ENCODE assay signal across 11 cellular contexts in genomic region chr12:53427905-53428594, GRCh38. TPM values are rescaled to one million over a fixed set of nuclear protein-coding genes. Genes with fewer than 3 reads are reported as not detected.
DNase-seq lines count a peak whose midpoint lies in the region; ATAC-seq and TF ChIP-seq lines count a peak whose summit lies in the region.
"Had no signal": no experiment of that assay in that cellular context is flagged by ENCODE, and none has a peak within 500 bp of the region (broad histone marks: within the 10 kb centered on the region; RNA-seq: fewer than 3 reads in every experiment).

No MANE protein-coding gene starts in this region.

- TF ChIP-seq POLR2A in tibial nerve (IDR thresholded peaks at IDR 0.05), result no peak

- H3K9ac ChIP-seq in SK-N-SH (no peak overlapping the region), fibroblast of lung (ENCODE audit: insufficient read depth, low read length) (no peak overlapping the region)
- H3K9ac ChIP-seq: BLaER1 treated with 17β-estradiol and CSF1 and Interleukin-3, amounts not matched to agents 10 nM and 100 nM had no signal

- H3K4me3 Mint-ChIP-seq in activated CD4-positive, alpha-beta T cell treated with anti-CD3 and anti-CD28 coated beads, Interleukin-2, amount 10 ng/mL, durations not matched to agents 24 days and 14 days, result no peak overlapping the region

- H3K4me1 ChIP-seq in SK-N-SH (ENCODE audit: control insufficient read depth in 1 of 2, insufficient read depth in 2 of 2, low read depth in 1 of 2, low read length in 1 of 2) (peaks cover 8 to 11% of the 10 kb centered on the region in 2 experiments; a peak in 3 of 4 replicates), fibroblast of lung (ENCODE audit: control insufficient read depth, extremely low read depth, insufficient read depth, low read length) (peaks cover 4% of the 10 kb centered on the region), tibial nerve (no peaks in the 10 kb centered on the region)
- H3K4me1 ChIP-seq: colonic mucosa had no signal

- no peak for ATAC-seq in GM21381 (IDR thresholded peaks at IDR 0.05; ENCODE audit: unreplicated experiment)
- no peak for ATAC-seq in GM18858 (IDR thresholded peaks at IDR 0.05; ENCODE audit: unreplicated experiment)

- H3K79me2 ChIP-seq in SK-N-SH (ENCODE audit: insufficient read depth) (no peaks in the 10 kb centered on the region), fibroblast of lung (ENCODE audit: control insufficient read depth, insufficient read depth, low read length) (no peaks in the 10 kb centered on the region)

- H3K36me3 Mint-ChIP-seq in activated CD4-positive, alpha-beta T cell treated with anti-CD3 and anti-CD28 coated beads, Interleukin-2, amount 10 ng/mL, durations not matched to agents 24 days and 14 days (ENCODE audit: low read depth), result no peaks in the 10 kb centered on the region

- H3K4me3 ChIP-seq in SK-N-SH (ENCODE audit: low read depth in 2 of 2, low read length in 1 of 2) (no peak overlapping the region), fibroblast of lung (replicated peaks in 1 of 4; ENCODE audit: control extremely low read depth in 1 of 4, insufficient read depth in 1 of 4, low read depth in 3 of 4, low read length in 4 of 4) (no peak overlapping the region), tibial nerve (no peak overlapping the region)
- H3K4me3 ChIP-seq: BLaER1 treated with 17β-estradiol and CSF1 and Interleukin-3, amounts not matched to agents 10 nM and 100 nM; colonic mucosa; SK-N-MC had no signal

- H3K27me3 ChIP-seq in SK-N-SH (ENCODE audit: insufficient read depth) (no peaks in the 10 kb centered on the region), fibroblast of lung (ENCODE audit: control insufficient read depth, insufficient read depth, low read length) (no peaks in the 10 kb centered on the region), tibial nerve (no peaks in the 10 kb centered on the region)
- H3K27me3 ChIP-seq: colonic mucosa had no signal

- H3K4me2 ChIP-seq in SK-N-SH, result no peak overlapping the region
- no peak overlapping the region for H3K4me2 ChIP-seq in fibroblast of lung (ENCODE audit: extremely low read depth, insufficient read depth, low read length)
- H3K4me2 ChIP-seq: BLaER1 treated with 17β-estradiol and CSF1 and Interleukin-3, amounts not matched to agents 10 nM and 100 nM had no signal

- TF ChIP-seq CTCF in SK-N-SH (IDR thresholded peaks at IDR 0.05), result no peak
- TF ChIP-seq CTCF in fibroblast of lung (conservative IDR thresholded peaks at IDR 0.05 in 1 of 2, IDR thresholded peaks at IDR 0.05 in 1 of 2; ENCODE audit: low read depth in 1 of 2, low read length in 2 of 2), result no peak
- TF ChIP-seq CTCF in tibial nerve (IDR thresholded peaks at IDR 0.05), result no peak

- POLR2A ChIA-PET in SK-N-SH (lab: Yijun Ruan, JAX), result no interaction called here

- H4K20me1 ChIP-seq in SK-N-SH (ENCODE audit: insufficient read depth) (no peaks in the 10 kb centered on the region), fibroblast of lung (ENCODE audit: control insufficient read depth, extremely low read depth, insufficient read depth, low read length) (no peaks in the 10 kb centered on the region)
- H4K20me1 ChIP-seq: BLaER1 treated with 17β-estradiol and CSF1 and Interleukin-3, amounts not matched to agents 10 nM and 100 nM had no signal

- peaks cover 5% of the 10 kb centered on the region for H3K4me1 Mint-ChIP-seq in activated CD4-positive, alpha-beta T cell treated with anti-CD3 and anti-CD28 coated beads, Interleukin-2, amount 10 ng/mL, durations not matched to agents 24 days and 14 days

- intact Hi-C loops in activated CD4-positive, alpha-beta T cell treated with anti-CD3 and anti-CD28 coated beads, Interleukin-2, amount 10 ng/mL, durations not matched to agents 24 days and 14 days (cut with micrococcal nuclease), result no loop called here

- peak overlapping the region; percentile 4 for H3K27ac Mint-ChIP-seq in activated CD4-positive, alpha-beta T cell treated with anti-CD3 and anti-CD28 coated beads, Interleukin-2, amount 10 ng/mL, durations not matched to agents 24 days and 14 days

- peaks cover 10% of the 10 kb centered on the region for H3F3A ChIP-seq in SK-N-SH (replicated peaks; ENCODE audit: insufficient read depth)

- CTCF ChIA-PET in SK-N-SH (lab: Yijun Ruan, JAX), result interaction anchor here (0.8 to 3.0 kb wide), 10 partner anchors 10 to 103 kb away, joined by 3 to 22 read pairs (median 3); partner anchors contain the start of gene SP1

- H3K9me3 Mint-ChIP-seq in activated CD4-positive, alpha-beta T cell treated with anti-CD3 and anti-CD28 coated beads, Interleukin-2, amount 10 ng/mL, durations not matched to agents 24 days and 14 days, result no peaks in the 10 kb centered on the region

- H3K27ac ChIP-seq in SK-N-SH (ENCODE audit: low read depth in 2 of 2, low read length in 1 of 2) (no peak overlapping the region), fibroblast of lung (ENCODE audit: insufficient read depth, low read length) (no peak overlapping the region), tibial nerve (no peak overlapping the region)
- H3K27ac ChIP-seq: BLaER1 treated with 17β-estradiol and CSF1 and Interleukin-3, amounts not matched to agents 10 nM and 100 nM; colonic mucosa; SK-N-MC had no signal

- no peaks in the 10 kb centered on the region for H3K9me3 ChIP-seq in SK-N-SH
- H3K9me3 ChIP-seq in fibroblast of lung (ENCODE audit: control insufficient read depth, insufficient read depth, low read depth, low read length), result no peaks in the 10 kb centered on the region
- H3K9me3 ChIP-seq in tibial nerve, result no peaks in the 10 kb centered on the region
- H3K9me3 ChIP-seq: BLaER1 treated with 17β-estradiol and CSF1 and Interleukin-3, amounts not matched to agents 10 nM and 100 nM; colonic mucosa had no signal

- TF ChIP-seq EP300 in SK-N-SH (IDR thresholded peaks at IDR 0.05; ENCODE audit: borderline replicate concordance in 1 of 2, low read depth in 1 of 2, low read length in 1 of 2) (no peak), tibial nerve (IDR thresholded peaks at IDR 0.05) (no peak)

- H3K36me3 ChIP-seq in SK-N-SH (replicated peaks in 1 of 2; ENCODE audit: control insufficient read depth in 1 of 2, insufficient read depth in 2 of 2, low read length in 1 of 2), result no peaks in the 10 kb centered on the region
- H3K36me3 ChIP-seq in fibroblast of lung (ENCODE audit: control insufficient read depth, insufficient read depth, low read length), result no peaks in the 10 kb centered on the region
- no peaks in the 10 kb centered on the region for H3K36me3 ChIP-seq in tibial nerve
- H3K36me3 ChIP-seq: BLaER1 treated with 17β-estradiol and CSF1 and Interleukin-3, amounts not matched to agents 10 nM and 100 nM; colonic mucosa had no signal

- 47% methylated on average over 7 of the region's 7 CpGs for WGBS in SK-N-SH (ENCODE audit: low lambda C conversion rate)
- WGBS in tibial nerve, 2 donors, result 89 to 93% methylated on average over 7 of the region's 7 CpGs

- DNase-seq in activated CD4-positive, alpha-beta T cell treated with anti-CD3 and anti-CD28 coated beads, Interleukin-2, amount 10 ng/mL, durations not matched to agents 24 days and 14 days, result no peak
- no peak for DNase-seq in activated CD4-positive, alpha-beta T cell treated with anti-CD3 and anti-CD28 coated beads, Interleukin-2, amount 50 U/mL, for 4 hours
- no peak for DNase-seq in SK-N-SH
- DNase-seq in fibroblast of lung (ENCODE audit: low read depth in 2 of 2), result peak; percentile 61 to 95
- peak; percentile 60 for DNase-seq in stimulated activated CD4-positive, alpha-beta T cell treated with anti-CD3 and anti-CD28 coated beads, Interleukin-4, amount 100 ng/mL, for 24 hours
- no peak for DNase-seq in tibial nerve (ENCODE audit: low spot score in 2 of 2)
- DNase-seq: colonic mucosa had no signal

- H2AFZ ChIP-seq in SK-N-SH (ENCODE audit: low read depth) (no peak overlapping the region), fibroblast of lung (ENCODE audit: low read length) (no peak overlapping the region)

- H3K27me3 Mint-ChIP-seq in activated CD4-positive, alpha-beta T cell treated with anti-CD3 and anti-CD28 coated beads, Interleukin-2, amount 10 ng/mL, durations not matched to agents 24 days and 14 days, result no peaks in the 10 kb centered on the region

- no peak for TF ChIP-seq RAD21 in SK-N-SH (IDR thresholded peaks at IDR 0.05; ENCODE audit: low read length)

- no peaks in the 10 kb centered on the region for H3K9me2 ChIP-seq in SK-N-SH

RNA-seq across cellular contexts. Expression of gene AMHR2, which starts 4.4 kb away (rescaled TPM):
- total RNA-seq in activated CD4-positive, alpha-beta T cell treated with anti-CD3 and anti-CD28 coated beads, Interleukin-2, amount 10 ng/mL, durations not matched to agents 24 days and 14 days, result 0.09 TPM in 1 of 2 replicates, not detected in the other
- polyA plus RNA-seq in SK-N-SH (2012; rRNA removed), result 0.03 and 0.06 TPM in 2 replicates
- polyA plus RNA-seq in SK-N-SH (2012; cell fraction: cytosol; rRNA removed), result 0.03 TPM in 1 of 2 replicates, not detected in the other
- 0.05 and 0.16 TPM in 2 replicates for polyA plus RNA-seq in SK-N-SH (2012; cell fraction: nucleus; rRNA removed)
- not detected in 2 replicates for total RNA-seq in fibroblast of lung
- polyA plus RNA-seq in fibroblast of lung, result not detected in 2 replicates
- polyA plus RNA-seq in fibroblast of lung (2012), result not detected in 2 replicates
- polyA minus RNA-seq in fibroblast of lung (ENCODE audit: low replicate concordance), result not detected in 2 replicates
- not detected for total RNA-seq in tibial nerve

RNA-seq across cellular contexts. Expression of gene PRR13, which starts 13.5 kb away (rescaled TPM):
- 201 and 211 TPM in 2 replicates for total RNA-seq in activated CD4-positive, alpha-beta T cell treated with anti-CD3 and anti-CD28 coated beads, Interleukin-2, amount 10 ng/mL, durations not matched to agents 24 days and 14 days
- 58.5 and 59.3 TPM in 2 replicates for polyA plus RNA-seq in SK-N-SH (2012; rRNA removed)
- polyA plus RNA-seq in SK-N-SH (2012; cell fraction: cytosol; rRNA removed), result 62.4 and 69.7 TPM in 2 replicates
- polyA plus RNA-seq in SK-N-SH (2012; cell fraction: nucleus; rRNA removed), result 39.6 and 44.1 TPM in 2 replicates
- total RNA-seq in fibroblast of lung, result 30.3 and 48.1 TPM in 2 replicates
- 114 and 157 TPM in 2 replicates for polyA plus RNA-seq in fibroblast of lung
- polyA plus RNA-seq in fibroblast of lung (2012), result 231 and 250 TPM in 2 replicates
- polyA minus RNA-seq in fibroblast of lung (ENCODE audit: low replicate concordance), result 139 and 250 TPM in 2 replicates
- 100 to 1,000 TPM in 1 of 4 donors, 10 to 100 TPM in 3; 54.6 to 125 (median 57.0) TPM for total RNA-seq in tibial nerve

RNA-seq across cellular contexts. Expression of gene PCBP2, which starts 23.9 kb away (rescaled TPM):
- 942 and 960 TPM in 2 replicates for total RNA-seq in activated CD4-positive, alpha-beta T cell treated with anti-CD3 and anti-CD28 coated beads, Interleukin-2, amount 10 ng/mL, durations not matched to agents 24 days and 14 days
- polyA plus RNA-seq in SK-N-SH (2012; rRNA removed) (336 and 368 TPM in 2 replicates), fibroblast of lung (315 and 374 TPM in 2 replicates)
- 425 and 586 TPM in 2 replicates for polyA plus RNA-seq in SK-N-SH (2012; cell fraction: cytosol; rRNA removed)
- 357 and 676 TPM in 2 replicates for polyA plus RNA-seq in SK-N-SH (2012; cell fraction: nucleus; rRNA removed)
- total RNA-seq in fibroblast of lung (251 and 271 TPM in 2 replicates), tibial nerve (100 to 1,000 TPM; 414 to 583 (median 490) TPM)
- polyA plus RNA-seq in fibroblast of lung (2012), result 674 and 727 TPM in 2 replicates
- polyA minus RNA-seq in fibroblast of lung (ENCODE audit: low replicate concordance), result 1,406 and 1,607 TPM in 2 replicates

RNA-seq across cellular contexts. Expression of gene SP1, which starts 48.1 kb away (rescaled TPM):
- 67.7 and 69.2 TPM in 2 replicates for total RNA-seq in activated CD4-positive, alpha-beta T cell treated with anti-CD3 and anti-CD28 coated beads, Interleukin-2, amount 10 ng/mL, durations not matched to agents 24 days and 14 days
- polyA plus RNA-seq in SK-N-SH (2012; rRNA removed) (12.9 and 18.8 TPM in 2 replicates), fibroblast of lung (38.9 and 42.0 TPM in 2 replicates)
- polyA plus RNA-seq in SK-N-SH (2012; cell fraction: cytosol; rRNA removed), result 9.1 and 12.8 TPM in 2 replicates
- 26.1 and 41.3 TPM in 2 replicates for polyA plus RNA-seq in SK-N-SH (2012; cell fraction: nucleus; rRNA removed)
- total RNA-seq in fibroblast of lung (31.3 and 35.3 TPM in 2 replicates), tibial nerve (10 to 100 TPM; 45.3 to 81.5 (median 65.0) TPM)
- polyA plus RNA-seq in fibroblast of lung (2012), result 19.3 and 22.7 TPM in 2 replicates
- 98.0 and 99.3 TPM in 2 replicates for polyA minus RNA-seq in fibroblast of lung (ENCODE audit: low replicate concordance)

Comparison
In these comparisons a context has a peak if more than half of its experiments do, and no peak if none do; other contexts are left out.
1. DNase-seq: peak in fibroblast of lung (2 of 2) and stimulated activated CD4-positive, alpha-beta T cell treated with anti-CD3 and anti-CD28 coated beads, Interleukin-4, amount 100 ng/mL, for 24 hours (single experiment); none in activated CD4-positive, alpha-beta T cell treated with anti-CD3 and anti-CD28 coated beads, Interleukin-2, amount 10 ng/mL, durations not matched to agents 24 days and 14 days (single experiment), activated CD4-positive, alpha-beta T cell treated with anti-CD3 and anti-CD28 coated beads, Interleukin-2, amount 50 U/mL, for 4 hours (0 of 2), SK-N-SH (single experiment) and tibial nerve (0 of 2).